Comparison of ENCODE assay signal across 8 cellular contexts in the genomic region with DNA sequence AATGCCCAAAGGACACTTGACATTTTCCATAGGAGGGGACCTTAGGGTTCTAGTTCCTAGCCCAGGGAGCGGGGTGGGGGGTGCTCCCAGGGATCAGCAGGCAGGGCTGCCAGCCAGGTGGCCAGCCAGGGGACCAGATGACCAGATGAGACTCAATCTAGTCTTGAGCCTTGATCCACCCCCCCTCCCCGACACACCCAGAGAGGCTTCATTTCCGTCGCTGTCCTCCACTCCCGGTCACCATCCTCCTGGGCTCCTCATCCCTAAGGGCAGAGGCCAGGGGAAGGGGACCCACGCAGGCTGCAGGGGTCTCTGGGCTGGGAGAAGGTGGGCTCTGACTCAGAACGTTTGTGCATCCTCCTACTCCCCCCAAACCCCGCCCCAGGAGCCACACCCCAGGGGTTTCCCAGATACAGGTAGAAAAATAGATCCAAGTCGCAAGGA. TPM values are rescaled to one million over a fixed set of nuclear protein-coding genes. Genes with fewer than 3 reads are reported as not detected.
DNase-seq lines count a peak whose midpoint lies in the region; ATAC-seq and TF ChIP-seq lines count a peak whose summit lies in the region.

No MANE protein-coding gene starts in this region.

- CTCF ChIA-PET in CD4-positive, alpha-beta memory T cell (lab: Charles Lee; ENCODE audit: partially characterized antibody): interaction anchor here (1.6 to 2.0 kb wide), 2 partner anchors 16 to 112 kb away, joined by 6 to 9 read pairs; no protein-coding TSS in a partner anchor

- peaks cover 13 to 29% (median 20%) of the 10 kb centered on the region in 4 donors for H3K4me1 Mint-ChIP-seq in CD4-positive, alpha-beta memory T cell
- peaks cover 14% of the 10 kb centered on the region for H3K4me1 Mint-ChIP-seq in neural progenitor cell

- intact Hi-C loops in CD4-positive, alpha-beta memory T cell (cut with micrococcal nuclease): loop anchor here (1.0 to 5.0 kb wide), 2 partner anchors 35 to 51 kb away; a partner anchor contains a TSS
- intact Hi-C loops in dorsolateral prefrontal cortex (cut with DNase I): loop anchor here (5.0 kb wide), 2 partner anchors 36 to 51 kb away; a partner anchor contains a TSS

- DNase-seq in CD4-positive, alpha-beta memory T cell: peak in 2 of 5 donors; percentile 28 to 66
- no peak for DNase-seq in SJCRH30
- DNase-seq in dorsolateral prefrontal cortex: no peak
- no peak for DNase-seq in neural progenitor cell (ENCODE audit: low spot score)
- DNase-seq in Kasumi-1 (lab: John Stamatoyannopoulos, UW): no peak
- DNase-seq in NOMO-1 (lab: John Stamatoyannopoulos, UW; ENCODE audit: unreplicated experiment in 2 of 2): no peak

- peak overlapping the region; percentile 65 to 76 for H3K4me3 ChIP-seq in CD4-positive, alpha-beta memory T cell (ENCODE audit: low read length in 2 of 2)
- H3K4me3 ChIP-seq in SJCRH30: peak overlapping the region; percentile 88
- peak overlapping the region; percentile 45 to 94 (median 83) for H3K4me3 ChIP-seq in dorsolateral prefrontal cortex
- H3K4me3 ChIP-seq in neural progenitor cell: peak overlapping the region; percentile 79

- TF ChIP-seq CTCF in dorsolateral prefrontal cortex (IDR thresholded peaks at IDR 0.05 in 54 of 56, conservative IDR thresholded peaks at IDR 0.05 in 2 of 56; ENCODE audit: low read depth in 1 of 56, partially characterized antibody in 56 of 56) (no peak), neural progenitor cell (IDR thresholded peaks at IDR 0.05) (no peak)

- H3K4me2 ChIP-seq in neural progenitor cell: peak overlapping the region; percentile 89

- no peaks in the 10 kb centered on the region for H3K27me3 Mint-ChIP-seq in CD4-positive, alpha-beta memory T cell
- peaks cover 14% of the 10 kb centered on the region for H3K27me3 Mint-ChIP-seq in neural progenitor cell (ENCODE audit: insufficient read depth, low read depth)

- H3K36me3 Mint-ChIP-seq in CD4-positive, alpha-beta memory T cell: no peaks in the 10 kb centered on the region
- no peaks in the 10 kb centered on the region for H3K36me3 Mint-ChIP-seq in neural progenitor cell

- no peak overlapping the region for H2AFZ ChIP-seq in neural progenitor cell (replicated peaks)

- peak overlapping the region in 5 of 7 donors; percentile 15 to 96 (median 76) for H3K27ac Mint-ChIP-seq in CD4-positive, alpha-beta memory T cell
- H3K27ac Mint-ChIP-seq in neural progenitor cell: no peak overlapping the region

- no peaks in the 10 kb centered on the region for H3K27me3 ChIP-seq in CD4-positive, alpha-beta memory T cell (ENCODE audit: insufficient read depth, low read length)
- H3K27me3 ChIP-seq in SJCRH30 (no peaks in the 10 kb centered on the region), dorsolateral prefrontal cortex (no peaks in the 10 kb centered on the region), neural progenitor cell (peaks cover 33% of the 10 kb centered on the region)

- H3K9ac ChIP-seq in neural progenitor cell: no peak overlapping the region

- H3K9me3 Mint-ChIP-seq in CD4-positive, alpha-beta memory T cell: no peaks in the 10 kb centered on the region
- no peaks in the 10 kb centered on the region for H3K9me3 Mint-ChIP-seq in neural progenitor cell

- peak overlapping the region; percentile 46 for H3K27ac ChIP-seq in CD4-positive, alpha-beta memory T cell (ENCODE audit: low read depth, low read length)
- no peak overlapping the region for H3K27ac ChIP-seq in SJCRH30
- H3K27ac ChIP-seq in dorsolateral prefrontal cortex: peak overlapping the region in 27 of 59 donors; percentile 1 to 81 (median 50)
- H3K27ac ChIP-seq in neural progenitor cell: no peak overlapping the region

- peaks cover 34% of the 10 kb centered on the region for H3K4me1 ChIP-seq in CD4-positive, alpha-beta memory T cell (ENCODE audit: insufficient read depth, low read length)
- H3K4me1 ChIP-seq in SJCRH30: peaks cover 39% of the 10 kb centered on the region
- H3K4me1 ChIP-seq in neural progenitor cell: no peaks in the 10 kb centered on the region

- POLR2A ChIA-PET in CD4-positive, alpha-beta memory T cell (lab: Charles Lee; ENCODE audit: partially characterized antibody): interaction anchor here (0.8 to 2.2 kb wide), 6 partner anchors 13 to 889 kb away, joined by 3 to 8 read pairs (median 4); a partner anchor contains a TSS

- H3F3A ChIP-seq in neural progenitor cell (ENCODE audit: low read depth): no peaks in the 10 kb centered on the region

- ATAC-seq in HG03460 (IDR thresholded peaks at IDR 0.05; ENCODE audit: unreplicated experiment) (no peak), HG02678 (IDR thresholded peaks at IDR 0.05; ENCODE audit: unreplicated experiment) (no peak)

- no peaks in the 10 kb centered on the region for H3K36me3 ChIP-seq in CD4-positive, alpha-beta memory T cell (ENCODE audit: insufficient read depth, low read length)
- H3K36me3 ChIP-seq in SJCRH30 (no peaks in the 10 kb centered on the region), neural progenitor cell (no peaks in the 10 kb centered on the region)

- peak overlapping the region; percentile 83 to 92 (median 91) for H3K4me3 Mint-ChIP-seq in CD4-positive, alpha-beta memory T cell
- H3K4me3 Mint-ChIP-seq in neural progenitor cell: peak overlapping the region; percentile 80

- H3K9me3 ChIP-seq in CD4-positive, alpha-beta memory T cell (ENCODE audit: control insufficient read depth in 1 of 2, low read length in 2 of 2): no peaks in the 10 kb centered on the region
- no peaks in the 10 kb centered on the region for H3K9me3 ChIP-seq in SJCRH30 (replicated peaks)
- H3K9me3 ChIP-seq in neural progenitor cell (ENCODE audit: low read depth): no peaks in the 10 kb centered on the region

- H4K20me1 ChIP-seq in neural progenitor cell (ENCODE audit: low read depth): peaks cover 30% of the 10 kb centered on the region

- H3K79me2 ChIP-seq in neural progenitor cell (ENCODE audit: low read depth): peaks cover 10% of the 10 kb centered on the region

RNA-seq across cellular contexts. Expression of a gene that starts 1.0 kb away (rescaled TPM):
- total RNA-seq in CD4-positive, alpha-beta memory T cell: 1 to 10 TPM; 7.5 to 8.3 TPM
- 1 to 10 TPM; 1.2 to 3.3 TPM for polyA plus RNA-seq in CD4-positive, alpha-beta memory T cell
- total RNA-seq in SJCRH30 (2014; rRNA removed; shearing (Covaris generic)): 6.9 and 10.4 TPM in 2 replicates
- total RNA-seq in dorsolateral prefrontal cortex (100 to 1,000 TPM in 114 of 120 experiments, 10 to 100 TPM in 6; 59.6 to 264 (median 153) TPM), neural progenitor cell (ENCODE audit: low replicate concordance) (21.9 and 29.0 TPM in 2 replicates)

RNA-seq across cellular contexts. Expression of a gene that starts 20.1 kb away (rescaled TPM):
- total RNA-seq in CD4-positive, alpha-beta memory T cell: 10 to 100 TPM; 22.3 to 23.9 TPM
- polyA plus RNA-seq in CD4-positive, alpha-beta memory T cell: 10 to 100 TPM in 1 of 2 donors, 1 to 10 TPM in 1; 7.4 to 13.1 TPM
- total RNA-seq in SJCRH30 (2014; rRNA removed; shearing (Covaris generic)): 11.8 and 13.9 TPM in 2 replicates
- total RNA-seq in dorsolateral prefrontal cortex (10 to 100 TPM in 119 of 120 experiments, 1 to 10 TPM in 1; 8.9 to 40.2 (median 19.5) TPM), neural progenitor cell (ENCODE audit: low replicate concordance) (9.3 and 15.1 TPM in 2 replicates)

RNA-seq across cellular contexts. Expression of a gene that starts 35.1 kb away (rescaled TPM):
- 10 to 100 TPM; 54.3 to 60.6 TPM for total RNA-seq in CD4-positive, alpha-beta memory T cell
- 100 to 1,000 TPM; 114 to 187 TPM for polyA plus RNA-seq in CD4-positive, alpha-beta memory T cell
- 86.6 and 91.7 TPM in 2 replicates for total RNA-seq in SJCRH30 (2014; rRNA removed; shearing (Covaris generic))
- total RNA-seq in dorsolateral prefrontal cortex: 10 to 100 TPM; 32.0 to 61.9 (median 46.1) TPM
- 22.8 and 41.6 TPM in 2 replicates for total RNA-seq in neural progenitor cell (ENCODE audit: low replicate concordance)

RNA-seq across cellular contexts. Expression of a gene that starts 35.2 kb away (rescaled TPM):
- 10 to 100 TPM; 16.3 to 16.5 TPM for total RNA-seq in CD4-positive, alpha-beta memory T cell
- 1 to 10 TPM; 8.3 to 9.4 TPM for polyA plus RNA-seq in CD4-positive, alpha-beta memory T cell
- 5.1 and 6.0 TPM in 2 replicates for total RNA-seq in SJCRH30 (2014; rRNA removed; shearing (Covaris generic))
- 10 to 100 TPM in 119 of 120 experiments, 1 to 10 TPM in 1; 9.5 to 21.4 (median 15.8) TPM for total RNA-seq in dorsolateral prefrontal cortex
- total RNA-seq in neural progenitor cell (ENCODE audit: low replicate concordance): 0.94 and 2.6 TPM in 2 replicates

RNA-seq across cellular contexts. Expression of a gene that starts 50.8 kb away (rescaled TPM):
- total RNA-seq in CD4-positive, alpha-beta memory T cell: not detected
- polyA plus RNA-seq in CD4-positive, alpha-beta memory T cell: not detected
- 0.53 and 1.2 TPM in 2 replicates for total RNA-seq in SJCRH30 (2014; rRNA removed; shearing (Covaris generic))
- total RNA-seq in dorsolateral prefrontal cortex (10 to 100 TPM in 58 of 120 experiments, 1 to 10 TPM in 62; 5.8 to 17.7 (median 9.9) TPM), neural progenitor cell (ENCODE audit: low replicate concordance) (7.0 and 24.6 TPM in 2 replicates)
